ENCODE assay signal across 10 cellular contexts in genomic region chr11:132058211-132058772, GRCh38.
DNase-seq lines count a peak whose midpoint lies in the region; ATAC-seq and TF ChIP-seq lines count a peak whose summit lies in the region.
"Had no signal": no experiment of that assay in that cellular context is flagged by ENCODE, and none has a peak within 500 bp of the region (broad histone marks: within the 10 kb centered on the region; RNA-seq: fewer than 3 reads in every experiment).

No MANE protein-coding gene starts in this region.

- peak overlapping the region; percentile 45 to 93 (median 89); a peak in 21 of 22 replicates for H3K27ac ChIP-seq in BLaER1 treated with 17β-estradiol and CSF1 and Interleukin-3, amounts not matched to agents 10 nM and 100 nM
- H3K27ac ChIP-seq in endodermal cell (ENCODE audit: low read depth, low read length) (no peak overlapping the region), mesenchymal stem cell (ENCODE audit: low read length, poor library complexity, severe bottlenecking) (peak overlapping the region; percentile 93), tibial nerve (peak overlapping the region in 1 of 4 donors; percentile 49)

- H3K4me3 Mint-ChIP-seq in endodermal cell, result no peak overlapping the region
- H3K4me3 Mint-ChIP-seq in activated CD4-positive, alpha-beta memory T cell treated with anti-CD3 and anti-CD28 coated beads for 36 hours, result no peak overlapping the region

- POLR2A ChIA-PET in activated CD4-positive, alpha-beta memory T cell treated with anti-CD3 and anti-CD28 coated beads for 36 hours (lab: Charles Lee), result no interaction called here

- H3K4me3 ChIP-seq in BLaER1 treated with 17β-estradiol and CSF1 and Interleukin-3, amounts not matched to agents 10 nM and 100 nM, result peak overlapping the region in 5 of 10 experiments; percentile 7 to 54 (median 18); a peak in 6 of 20 replicates
- H3K4me3 ChIP-seq in endodermal cell (ENCODE audit: low read length) (no peak overlapping the region), mesenchymal stem cell (ENCODE audit: insufficient read depth in 1 of 2, low read depth in 1 of 2, low read length in 2 of 2) (no peak overlapping the region), tibial nerve (no peak overlapping the region)
- H3K4me3 ChIP-seq: ascending aorta had no signal

- peak overlapping the region; percentile 84 for H4K8ac ChIP-seq in mesenchymal stem cell (ENCODE audit: low read length)

- H3K79me1 ChIP-seq in mesenchymal stem cell (replicated peaks; ENCODE audit: low read length, poor library complexity, severe bottlenecking), result peaks cover 6% of the 10 kb centered on the region

- H3K14ac ChIP-seq in mesenchymal stem cell (ENCODE audit: low read length in 2 of 2), result peak overlapping the region in 1 of 2 experiments; percentile 19

- H3K4me1 ChIP-seq in BLaER1 treated with 17β-estradiol and CSF1 and Interleukin-3, amounts not matched to agents 10 nM and 100 nM, result peaks cover 46 to 87% (median 76%) of the 10 kb centered on the region in 10 experiments
- no peaks in the 10 kb centered on the region for H3K4me1 ChIP-seq in endodermal cell (ENCODE audit: control insufficient read depth, insufficient read depth, low read length)
- H3K4me1 ChIP-seq in mesenchymal stem cell (ENCODE audit: control insufficient read depth, insufficient read depth, low read depth, low read length), result peaks cover 18% of the 10 kb centered on the region
- peaks cover 0 to 36% (median 12%) of the 10 kb centered on the region in 4 donors for H3K4me1 ChIP-seq in tibial nerve
- H3K4me1 ChIP-seq: ascending aorta had no signal

- H3K4me2 ChIP-seq in BLaER1 treated with 17β-estradiol and CSF1 and Interleukin-3, amounts not matched to agents 10 nM and 100 nM, result peak overlapping the region; percentile 73 to 95 (median 87)
- H3K4me2 ChIP-seq in mesenchymal stem cell (ENCODE audit: low read length, poor library complexity, severe bottlenecking), result no peak overlapping the region

- WGBS in endodermal cell (ENCODE audit: insufficient coverage in 1 of 2, insufficient read length in 1 of 2), 2 experiments, result 89 to 90% methylated on average over 8 of the region's 8 CpGs
- 69% methylated on average over 5 of the region's 8 CpGs for WGBS in mesenchymal stem cell
- 67 to 69% methylated on average over 8 of the region's 8 CpGs for WGBS in tibial nerve, 2 donors

- CTCF ChIA-PET in activated CD4-positive, alpha-beta memory T cell treated with anti-CD3 and anti-CD28 coated beads for 36 hours (lab: Charles Lee), result no interaction called here

- H3K9ac ChIP-seq in BLaER1 treated with 17β-estradiol and CSF1 and Interleukin-3, amounts not matched to agents 10 nM and 100 nM, result peak overlapping the region; percentile 7 to 78 (median 73); a peak in 21 of 22 replicates
- H3K9ac ChIP-seq in endodermal cell (ENCODE audit: extremely low read depth, low read length, poor library complexity, severe bottlenecking) (no peak overlapping the region), mesenchymal stem cell (ENCODE audit: low read length) (no peak overlapping the region)

- H2BK15ac ChIP-seq in mesenchymal stem cell (ENCODE audit: low read depth, poor library complexity, severe bottlenecking), result no peak overlapping the region

- intact Hi-C loops in activated CD4-positive, alpha-beta memory T cell treated with anti-CD3 and anti-CD28 coated beads for 36 hours (cut with micrococcal nuclease), result no loop called here

- no peak for TF ChIP-seq POLR2A in tibial nerve (IDR thresholded peaks at IDR 0.05)

- peak overlapping the region; percentile 45 for H2BK5ac ChIP-seq in mesenchymal stem cell (ENCODE audit: low read depth, low read length, poor library complexity, severe bottlenecking)

- no peaks in the 10 kb centered on the region for H3K9me3 ChIP-seq in BLaER1 treated with 17β-estradiol and CSF1 and Interleukin-3, amounts not matched to agents 10 nM and 100 nM (replicated peaks in 1 of 11)
- H3K9me3 ChIP-seq in endodermal cell (ENCODE audit: control insufficient read depth, low read length) (no peaks in the 10 kb centered on the region), mesenchymal stem cell (ENCODE audit: control insufficient read depth, low read length) (no peaks in the 10 kb centered on the region), tibial nerve (no peaks in the 10 kb centered on the region)
- H3K9me3 ChIP-seq: ascending aorta had no signal

- H2BK120ac ChIP-seq in mesenchymal stem cell (ENCODE audit: low read depth, low read length), result peak overlapping the region; percentile 8

- peak overlapping the region; percentile 49 to 94 for H2BK12ac ChIP-seq in mesenchymal stem cell (ENCODE audit: low read length in 2 of 2)

- no peaks in the 10 kb centered on the region for H3K27me3 ChIP-seq in BLaER1 treated with 17β-estradiol and CSF1 and Interleukin-3, amounts not matched to agents 10 nM and 100 nM
- H3K27me3 ChIP-seq in endodermal cell (ENCODE audit: control insufficient read depth, insufficient read depth, low read length, poor library complexity, severe bottlenecking) (no peaks in the 10 kb centered on the region), mesenchymal stem cell (ENCODE audit: control insufficient read depth in 1 of 2, insufficient read depth in 1 of 2, low read length in 2 of 2) (no peaks in the 10 kb centered on the region), tibial nerve (no peaks in the 10 kb centered on the region)
- H3K27me3 ChIP-seq: ascending aorta had no signal

- DNase-seq in NOMO-1 (lab: John Stamatoyannopoulos, UW; ENCODE audit: unreplicated experiment in 2 of 2) (peak; percentile 94 to 98), endodermal cell (peak; percentile 66), mesenchymal stem cell (peak; percentile 65), DMS79 (lab: John Stamatoyannopoulos, UW) (no peak), tibial nerve (ENCODE audit: low spot score in 2 of 2) (no peak)
- no peak for DNase-seq in activated CD4-positive, alpha-beta memory T cell treated with anti-CD3 and anti-CD28 coated beads for 36 hours
- DNase-seq: activated CD8-positive, alpha-beta memory T cell treated with anti-CD3 and anti-CD28 coated beads for 24 hours had no signal

- peak in 1 of 2 donors; percentile 61 for TF ChIP-seq EP300 in tibial nerve (IDR thresholded peaks at IDR 0.05)

- no peaks in the 10 kb centered on the region for H3K36me3 Mint-ChIP-seq in endodermal cell (ENCODE audit: low read depth)
- H3K36me3 Mint-ChIP-seq in activated CD4-positive, alpha-beta memory T cell treated with anti-CD3 and anti-CD28 coated beads for 36 hours, result no peaks in the 10 kb centered on the region

- no peaks in the 10 kb centered on the region for H4K20me1 ChIP-seq in BLaER1 treated with 17β-estradiol and CSF1 and Interleukin-3, amounts not matched to agents 10 nM and 100 nM

- H2AFZ ChIP-seq in mesenchymal stem cell (ENCODE audit: low read depth, low read length), result peak overlapping the region; percentile 1

- no peak overlapping the region for H3K27ac Mint-ChIP-seq in endodermal cell
- H3K27ac Mint-ChIP-seq in activated CD4-positive, alpha-beta memory T cell treated with anti-CD3 and anti-CD28 coated beads for 36 hours, result no peak overlapping the region

- ATAC-seq in GM18511 (IDR thresholded peaks at IDR 0.05; ENCODE audit: unreplicated experiment), result no peak

- no peaks in the 10 kb centered on the region for H3K27me3 Mint-ChIP-seq in endodermal cell (ENCODE audit: insufficient read depth)
- H3K27me3 Mint-ChIP-seq in activated CD4-positive, alpha-beta memory T cell treated with anti-CD3 and anti-CD28 coated beads for 36 hours, result no peaks in the 10 kb centered on the region

- peak overlapping the region; percentile 89 for H4K91ac ChIP-seq in mesenchymal stem cell (ENCODE audit: low read length)

- peak overlapping the region; percentile 75 for H2AK5ac ChIP-seq in mesenchymal stem cell (ENCODE audit: low read length, severe bottlenecking)

- H3K9me3 Mint-ChIP-seq in endodermal cell, result no peaks in the 10 kb centered on the region
- no peaks in the 10 kb centered on the region for H3K9me3 Mint-ChIP-seq in activated CD4-positive, alpha-beta memory T cell treated with anti-CD3 and anti-CD28 coated beads for 36 hours

- H3K4ac ChIP-seq in mesenchymal stem cell (ENCODE audit: low read depth in 1 of 2, low read length in 2 of 2), result peak overlapping the region; percentile 29 to 77

- TF ChIP-seq CTCF in endodermal cell (conservative IDR thresholded peaks at IDR 0.05), result no peak
- no peak for TF ChIP-seq CTCF in tibial nerve (IDR thresholded peaks at IDR 0.05)

- peak overlapping the region; percentile 67 to 78 for H3K18ac ChIP-seq in mesenchymal stem cell (ENCODE audit: low read depth in 1 of 2, low read length in 2 of 2)

- no peak overlapping the region for H3K23ac ChIP-seq in mesenchymal stem cell (ENCODE audit: low read length in 2 of 2)

- no peaks in the 10 kb centered on the region for H3K4me1 Mint-ChIP-seq in endodermal cell
- no peaks in the 10 kb centered on the region for H3K4me1 Mint-ChIP-seq in activated CD4-positive, alpha-beta memory T cell treated with anti-CD3 and anti-CD28 coated beads for 36 hours (ENCODE audit: low read depth)

- H3K36me3 ChIP-seq in BLaER1 treated with 17β-estradiol and CSF1 and Interleukin-3, amounts not matched to agents 10 nM and 100 nM, result no peaks in the 10 kb centered on the region
- H3K36me3 ChIP-seq in endodermal cell (ENCODE audit: control insufficient read depth, insufficient read depth, low read length), result no peaks in the 10 kb centered on the region
- no peaks in the 10 kb centered on the region for H3K36me3 ChIP-seq in mesenchymal stem cell (ENCODE audit: control insufficient read depth in 1 of 2, insufficient read depth in 2 of 2, low read depth in 1 of 2, low read length in 2 of 2)
- H3K36me3 ChIP-seq in tibial nerve, result no peaks in the 10 kb centered on the region
- H3K36me3 ChIP-seq: ascending aorta had no signal

Comparison
In these comparisons a context has a peak if more than half of its experiments do, and no peak if none do; other contexts are left out.
1. H3K9ac ChIP-seq: peak in BLaER1 treated with 17β-estradiol and CSF1 and Interleukin-3, amounts not matched to agents 10 nM and 100 nM (11 of 11); none in endodermal cell (single experiment) and mesenchymal stem cell (single experiment).
2. DNase-seq: peak in NOMO-1 (2 of 2), endodermal cell (single experiment) and mesenchymal stem cell (single experiment); none in DMS79 (single experiment), activated CD4-positive, alpha-beta memory T cell treated with anti-CD3 and anti-CD28 coated beads for 36 hours (single experiment) and tibial nerve (0 of 2).